In the genomic region with DNA sequence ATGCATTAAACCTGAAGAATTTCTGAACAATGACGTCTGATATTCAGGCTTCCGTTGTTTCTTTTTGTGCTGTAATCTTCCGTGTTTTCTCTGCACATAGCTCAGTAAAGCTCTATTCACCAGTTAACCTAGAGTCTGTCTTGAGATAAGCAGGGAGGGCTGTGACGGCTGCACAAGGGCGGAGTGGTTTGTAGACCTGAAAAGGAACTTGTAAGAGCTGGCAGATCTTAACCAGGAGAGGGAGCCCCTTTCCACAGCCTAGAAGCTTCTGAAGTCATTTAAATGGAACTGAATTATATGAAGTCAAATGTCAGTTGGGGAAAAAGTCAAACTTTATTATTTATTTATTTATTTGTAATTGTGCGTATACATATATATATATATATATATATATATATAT, we compare ENCODE assay signal across 9 cellular contexts. TPM values are rescaled to one million over a fixed set of nuclear protein-coding genes. Genes with fewer than 3 reads are reported as not detected.
DNase-seq lines count a peak whose midpoint lies in the region; ATAC-seq lines count a peak whose summit lies in the region.
"Had no signal": no experiment of that assay in that cellular context is flagged by ENCODE, and none has a peak within 500 bp of the region (broad histone marks: within the 10 kb centered on the region; RNA-seq: fewer than 3 reads in every experiment).

No MANE protein-coding gene starts in this region.

- no peak for ATAC-seq in HG02840 (IDR thresholded peaks at IDR 0.05; ENCODE audit: low FRiP score, unreplicated experiment)

- H3K27ac ChIP-seq in caudate nucleus (ENCODE audit: low read depth, low read length), result no peak overlapping the region

- peak; percentile 74 for DNase-seq in DMS114 treated with DMSO at 0.1 percent for 48 hours (lab: John Stamatoyannopoulos, UW; ENCODE audit: unreplicated experiment)
- DNase-seq in LoVo (ENCODE audit: low spot score), result peak; percentile 15
- peak in 40 of 61 donors; percentile 0 to 67 (median 11) for DNase-seq in caudate nucleus (lab: John Stamatoyannopoulos, UW)
- peak; percentile 15 for DNase-seq in mucosa of gallbladder (ENCODE audit: low spot score)
- DNase-seq in NCI-H226, result no peak
- DNase-seq in HK-2 (ENCODE audit: unreplicated experiment), result no peak
- no peak for DNase-seq in stimulated activated CD4-positive, alpha-beta T cell treated with anti-CD3 and anti-CD28 coated beads, Interleukin-15, amount 100 ng/mL, for 24 hours

RNA-seq across cellular contexts. Expression of gene DPRX, which starts 27.5 kb away (rescaled TPM):
- total RNA-seq in mucosa of gallbladder, result not detected
- total RNA-seq: activated T-helper 1 cell treated with anti-CD3 and anti-CD28 coated beads, Interleukin-12 subunit alpha, Interleukin-12 subunit beta, Interleukin-2, Interleukin-4 antibody, amounts not matched to agents 30 ng/mL and 10 ng/mL and 1 ng/mL, durations not matched to agents 14 hours and 24 hours and 36 hours had no signal

Comparison
In these comparisons a context has a peak if more than half of its experiments do, and no peak if none do; other contexts are left out.
1. DNase-seq: peak in DMS114 treated with DMSO at 0.1 percent for 48 hours (single experiment), LoVo (single experiment), caudate nucleus (40 of 61) and mucosa of gallbladder (single experiment); none in NCI-H226 (single experiment), HK-2 (single experiment) and stimulated activated CD4-positive, alpha-beta T cell treated with anti-CD3 and anti-CD28 coated beads, Interleukin-15, amount 100 ng/mL, for 24 hours (single experiment).